17 cellular contexts compared by ENCODE assay signal in genomic region chr9:95332860-95333259, GRCh38. TPM values are rescaled to one million over a fixed set of nuclear protein-coding genes. Genes with fewer than 3 reads are reported as not detected.
DNase-seq lines count a peak whose midpoint lies in the region; ATAC-seq, FAIRE-seq and TF ChIP-seq lines count a peak whose summit lies in the region.
"Had no signal": no experiment of that assay in that cellular context is flagged by ENCODE, and none has a peak within 500 bp of the region (broad histone marks: within the 10 kb centered on the region; RNA-seq: fewer than 3 reads in every experiment).

No MANE protein-coding gene starts in this region.

- H3K4me3 ChIP-seq in HepG2 (replicated peaks in 1 of 3; ENCODE audit: insufficient read depth in 1 of 3, low read depth in 2 of 3, low read length in 3 of 3) (no peak overlapping the region), right lobe of liver (no peak overlapping the region)
- H3K4me3 ChIP-seq: BLaER1, GM23248 had no signal

- POLR2A ChIA-PET in HepG2 (lab: Yijun Ruan, JAX) = no interaction called here

- no peaks in the 10 kb centered on the region; the same call in 1 of the 2 replicates for H3K9me3 ChIP-seq in HepG2 (ENCODE audit: low read length)
- no peaks in the 10 kb centered on the region for H3K9me3 ChIP-seq in right lobe of liver

- H4K20me1 ChIP-seq in HepG2 (ENCODE audit: insufficient read depth, low read length) = no peaks in the 10 kb centered on the region
- H4K20me1 ChIP-seq: BLaER1 had no signal

- H3K27ac ChIP-seq in HepG2 (ENCODE audit: extremely low read length, insufficient read depth, low read length) (no peak overlapping the region), right lobe of liver (no peak overlapping the region)
- H3K27ac ChIP-seq: 22Rv1, BLaER1, GM23248 had no signal

- 47% methylated on average over 2 of the region's 2 CpGs for whole genome bisulfite sequencing in HepG2 (ENCODE audit: low lambda C conversion rate)
- WGBS in right lobe of liver (ENCODE audit: insufficient coverage, low coverage, low lambda C conversion rate, missing lambda C conversion rate) = 56% methylated on average over 1 of the region's 2 CpGs

- TF ChIP-seq RAD21 in HepG2 (CRISPR knock-in tag; IDR thresholded peaks at IDR 0.05) = no peak

- no peaks in the 10 kb centered on the region for H3K36me3 ChIP-seq in HepG2 (replicated peaks in 1 of 2; ENCODE audit: control insufficient read depth in 1 of 2, insufficient read depth in 2 of 2, low read length in 2 of 2)
- H3K36me3 ChIP-seq in right lobe of liver = no peaks in the 10 kb centered on the region
- H3K36me3 ChIP-seq: BLaER1 had no signal

- intact Hi-C loops in HepG2 (cut with micrococcal nuclease; ENCODE audit: unreplicated experiment) = no loop called here
- intact Hi-C loops in right lobe of liver (cut with DNase I) = loop anchor here in 1 of 2 donors (10.0 kb wide), 1 partner anchor 68 kb away; no protein-coding TSS in a partner anchor

- peaks cover 45% of the 10 kb centered on the region for H3K4me1 ChIP-seq in HepG2 (ENCODE audit: insufficient read depth, low read length)
- H3K4me1 ChIP-seq in right lobe of liver = peaks cover 0 to 3% (median 0%) of the 10 kb centered on the region in 4 donors
- H3K4me1 ChIP-seq: BLaER1 had no signal

- TF ChIP-seq CTCF in HepG2 (CRISPR knock-in tag; IDR thresholded peaks at IDR 0.05) (no peak), right lobe of liver (IDR thresholded peaks at IDR 0.05) (no peak), neural crest cell (conservative IDR thresholded peaks at IDR 0.05) (no peak)

- in situ Hi-C loops in HepG2 (cut with HindIII; ENCODE audit: extremely low pct_ligation_motif_present, low pct_unique_long_range_greater_than_20kb) = no loop called here

- peaks cover 1 to 4% of the 10 kb centered on the region in 2 experiments; a peak in 2 of 5 replicates for H3K27me3 ChIP-seq in HepG2 (ENCODE audit: control insufficient read depth in 1 of 2, insufficient read depth in 2 of 2, low read length in 2 of 2)
- no peaks in the 10 kb centered on the region for H3K27me3 ChIP-seq in right lobe of liver
- H3K27me3 ChIP-seq: BLaER1 had no signal

- no peak overlapping the region for H3K4me2 ChIP-seq in HepG2 (ENCODE audit: low read depth, low read length)
- H3K4me2 ChIP-seq: BLaER1 had no signal

- H3K36me3 Mint-ChIP-seq in neural crest cell (ENCODE audit: low read depth) = peaks cover 4% of the 10 kb centered on the region
- H3K36me3 Mint-ChIP-seq: CD14-positive monocyte; CD4-positive, alpha-beta memory T cell had no signal

- TF ChIP-seq EP300 in HepG2 (IDR thresholded peaks at IDR 0.05; ENCODE audit: low read depth in 2 of 2, low read length in 2 of 2) = no peak
- no peak for TF ChIP-seq EP300 in HepG2 (CRISPR knock-in tag; IDR thresholded peaks at IDR 0.05; ENCODE audit: borderline replicate concordance)

- no peaks in the 10 kb centered on the region for H3K79me2 ChIP-seq in HepG2 (ENCODE audit: insufficient read depth, low read length)

- TF ChIP-seq POLR2A in HepG2 (IDR thresholded peaks at IDR 0.05; ENCODE audit: insufficient read depth in 1 of 2, low read depth in 2 of 2, low read length in 2 of 2) (no peak), right lobe of liver (IDR thresholded peaks at IDR 0.05) (no peak)

- no peak overlapping the region for H3K9ac ChIP-seq in HepG2 (ENCODE audit: insufficient read depth, low read depth, low read length)
- H3K9ac ChIP-seq: BLaER1, GM23248 had no signal

- no peak overlapping the region for H2AFZ ChIP-seq in HepG2 (ENCODE audit: low read length)
- H2AFZ ChIP-seq: GM23248 had no signal

- H3K27ac Mint-ChIP-seq in neural crest cell (ENCODE audit: unreplicated experiment) = peak overlapping the region; percentile 27
- H3K27ac Mint-ChIP-seq: CD14-positive monocyte; CD4-positive, alpha-beta memory T cell had no signal

- CTCF ChIA-PET in HepG2 (lab: Yijun Ruan, JAX; ENCODE audit: low intra/inter-chr PET ratio, low total read pairs) = no interaction called here

- H3K9me3 Mint-ChIP-seq in neural crest cell = peaks cover 6% of the 10 kb centered on the region
- H3K9me3 Mint-ChIP-seq: CD4-positive, alpha-beta memory T cell had no signal

- H3K4me3 Mint-ChIP-seq in neural crest cell = no peak overlapping the region
- H3K4me3 Mint-ChIP-seq: CD14-positive monocyte; CD4-positive, alpha-beta memory T cell had no signal

- no peak for DNase-seq in HepG2 (ENCODE audit: low spot score)
- DNase-seq in right lobe of liver = no peak
- peak; percentile 22 for DNase-seq in amniotic epithelial cell (ENCODE audit: low read depth)
- no peak for DNase-seq in neural crest cell (ENCODE audit: low read depth, low spot score)
- DNase-seq in NCI-H187 treated with DMSO at 0.1 percent for 48 hours (lab: John Stamatoyannopoulos, UW) = no peak
- DNase-seq: Calu3; CD4-positive, alpha-beta memory T cell; DMS79 treated with DMSO at 0.1 percent for 48 hours; GF-D8; GM23248; HCEC 1CT had no signal

- no TSS peak for BruUV-seq in HepG2 (replicated peaks; lab: Mats Ljungman, UMichigan)

- H3K27me3 Mint-ChIP-seq in neural crest cell (ENCODE audit: low read depth) = no peaks in the 10 kb centered on the region

- ATAC-seq in HepG2 = no peak
- no peak for ATAC-seq in right lobe of liver
- no peak for ATAC-seq in GM19035 (IDR thresholded peaks at IDR 0.05; ENCODE audit: unreplicated experiment)
- no peak for ATAC-seq in GM21360 (IDR thresholded peaks at IDR 0.05; ENCODE audit: unreplicated experiment)
- ATAC-seq in HG02852 (IDR thresholded peaks at IDR 0.05; ENCODE audit: unreplicated experiment) = no peak

- no peaks in the 10 kb centered on the region for H3K4me1 Mint-ChIP-seq in neural crest cell
- H3K4me1 Mint-ChIP-seq: CD14-positive monocyte; CD4-positive, alpha-beta memory T cell had no signal

- no peak for FAIRE-seq in HepG2 (lab: Jason Lieb, UNC)

TF ChIP-seq in HepG2, 621 proteins besides CTCF, POLR2A, EP300 and RAD21:
- TF ChIP-seq DZIP1 (CRISPR knock-in tag; IDR thresholded peaks at IDR 0.05) (no peak), NFYC (CRISPR knock-in tag; IDR thresholded peaks at IDR 0.05) (peak; percentile 51; the same call in 1 of the 2 replicates), MAFK (conservative IDR thresholded peaks at IDR 0.05 in 1 of 2, IDR thresholded peaks at IDR 0.05 in 1 of 2; ENCODE audit: low read length in 2 of 2) (peak; percentile 93 to 95), ZNF550 (CRISPR knock-in tag; IDR thresholded peaks at IDR 0.05; ENCODE audit: borderline replicate concordance) (no peak), ZNF101 (CRISPR knock-in tag; IDR thresholded peaks at IDR 0.05; ENCODE audit: borderline replicate concordance, low read depth) (no peak), ZNF12 (CRISPR knock-in tag; IDR thresholded peaks at IDR 0.05) (no peak), ZBTB7B (CRISPR knock-in tag; IDR thresholded peaks at IDR 0.05) (no peak), MAFF (IDR thresholded peaks at IDR 0.05; ENCODE audit: low read depth, low read length) (peak; percentile 96), NFYB (CRISPR knock-in tag; IDR thresholded peaks at IDR 0.05) (0 out of 2 replicates have a peak, but pooled peaks have one; percentile 19)

RNA-seq across cellular contexts. Expression of gene FANCC, which starts 15.4 kb away (rescaled TPM):
- total RNA-seq in HepG2 (2016; rRNA removed; fragmentation: Illumina TruSeq; extraction: Trizol) (7.4 and 11.4 TPM in 2 replicates), right lobe of liver (10 to 100 TPM in 4 of 6 experiments, 1 to 10 TPM in 2; 8.1 to 27.9 (median 13.2) TPM), neural crest cell (24.5 and 24.6 TPM in 2 replicates)
- total RNA-seq in HepG2 (2016; cell fraction: cytosol; rRNA removed; fragmentation: Illumina TruSeq; extraction: Trizol; ENCODE audit: low read depth) = 5.6 and 5.9 TPM in 2 replicates
- 8.0 and 9.7 TPM in 2 replicates for total RNA-seq in HepG2 (2016; cell fraction: insoluble cytoplasmic fraction; rRNA removed; fragmentation: Illumina TruSeq; extraction: Trizol)
- 7.2 and 7.7 TPM in 2 replicates for total RNA-seq in HepG2 (2016; cell fraction: membrane; rRNA removed; fragmentation: Illumina TruSeq; extraction: Trizol)
- total RNA-seq in HepG2 (2016; cell fraction: nucleus; rRNA removed; fragmentation: Illumina TruSeq; extraction: Trizol) = 23.6 and 26.0 TPM in 2 replicates
- 7.3 and 8.6 TPM in 2 replicates for polyA plus RNA-seq in HepG2 (2011; rRNA removed)
- polyA plus RNA-seq in HepG2 (2011; cell fraction: cytosol; rRNA removed) = 5.1 and 5.7 TPM in 2 replicates
- 8.3 and 9.9 TPM in 2 replicates for polyA plus RNA-seq in HepG2 (2011; cell fraction: nucleus; rRNA removed)
- polyA plus RNA-seq in HepG2 (2012) = 6.4 and 7.4 TPM in 2 replicates
- polyA plus RNA-seq in HepG2 (2016; cell fraction: cytosol; fragmentation: Illumina TruSeq; extraction: Trizol; ENCODE audit: low read depth) = 1.5 and 2.7 TPM in 2 replicates
- polyA plus RNA-seq in HepG2 (2016; cell fraction: insoluble cytoplasmic fraction; fragmentation: Illumina TruSeq; extraction: Trizol; ENCODE audit: low read depth) = 14.2 and 14.5 TPM in 2 replicates
- polyA plus RNA-seq in HepG2 (2016; cell fraction: membrane; fragmentation: Illumina TruSeq; extraction: Trizol; ENCODE audit: low read depth) = 4.3 and 4.6 TPM in 2 replicates
- 12.6 and 13.6 TPM in 2 replicates for polyA plus RNA-seq in HepG2 (2016; cell fraction: nucleus; fragmentation: Illumina TruSeq; extraction: Trizol; ENCODE audit: insufficient read depth, low read depth)
- 10.0 and 32.5 TPM in 2 replicates for polyA minus RNA-seq in HepG2 (2011; rRNA and poly(A)+ RNA removed; ENCODE audit: low replicate concordance)
- 6.2 and 7.1 TPM in 2 replicates for polyA minus RNA-seq in HepG2 (2011; cell fraction: cytosol; rRNA and poly(A)+ RNA removed)
- 35.4 and 38.5 TPM in 2 replicates for polyA minus RNA-seq in HepG2 (2011; cell fraction: nucleus; rRNA and poly(A)+ RNA removed)
